In the genomic region with DNA sequence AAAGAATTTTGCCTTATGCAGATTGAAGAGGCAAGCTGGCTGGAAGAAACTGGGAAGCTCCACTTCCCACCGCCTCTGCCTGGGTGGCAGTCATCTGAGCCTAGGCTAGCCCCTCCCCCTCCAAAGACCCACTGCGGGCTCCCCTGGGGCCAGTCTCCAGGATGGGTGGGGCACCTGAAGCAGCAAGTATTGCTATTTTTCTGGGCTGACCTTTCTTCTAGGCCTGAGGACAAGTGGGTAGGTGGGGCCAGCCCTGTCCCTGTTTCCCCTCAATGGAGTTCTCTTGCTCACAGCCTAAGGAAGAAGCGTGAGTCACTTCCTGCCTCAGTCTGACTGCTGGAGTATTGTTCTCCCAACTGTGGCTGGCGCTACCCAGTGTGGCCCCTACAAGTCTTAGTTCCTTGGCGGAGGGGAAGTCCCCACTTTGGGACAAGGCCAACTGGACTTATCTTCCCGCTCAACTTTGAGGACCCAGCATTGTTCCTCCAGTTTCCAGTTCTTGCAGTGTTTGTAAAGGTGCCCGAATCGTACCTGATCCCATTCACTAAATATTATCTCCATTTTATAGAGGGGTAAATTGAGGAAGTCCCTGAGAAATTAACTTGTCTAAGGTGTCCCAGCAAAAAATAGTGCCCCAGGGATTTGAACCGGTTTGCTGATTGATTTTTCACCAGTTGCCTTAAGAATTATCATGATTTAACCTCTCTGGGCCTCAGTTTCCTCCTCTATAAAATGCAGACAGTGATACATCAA, we compare ENCODE assay signal across 1 cellular context.
TF ChIP-seq lines count a peak whose summit lies in the region.

No MANE protein-coding gene starts in this region.

TF ChIP-seq in H1, 55 proteins besides CTCF, POLR2A, EP300 and RAD21:
- peak; percentile 19; the same call in 1 of the 2 replicates for TF ChIP-seq JUND (IDR thresholded peaks at IDR 0.05; ENCODE audit: low read length)
- TF ChIP-seq, protein P1, sequence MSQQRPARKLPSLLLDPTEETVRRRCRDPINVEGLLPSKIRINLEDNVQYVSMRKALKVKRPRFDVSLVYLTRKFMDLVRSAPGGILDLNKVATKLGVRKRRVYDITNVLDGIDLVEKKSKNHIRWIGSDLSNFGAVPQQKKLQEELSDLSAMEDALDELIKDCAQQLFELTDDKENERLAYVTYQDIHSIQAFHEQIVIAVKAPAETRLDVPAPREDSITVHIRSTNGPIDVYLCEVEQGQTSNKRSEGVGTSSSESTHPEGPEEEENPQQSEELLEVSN (IDR thresholded peaks at IDR 0.05) = peak; percentile 10; the same call in 1 of the 2 replicates
- TF ChIP-seq RXRA (IDR thresholded peaks at IDR 0.05; ENCODE audit: insufficient read depth, low read depth, low read length) = no peak
